In the genomic region with DNA sequence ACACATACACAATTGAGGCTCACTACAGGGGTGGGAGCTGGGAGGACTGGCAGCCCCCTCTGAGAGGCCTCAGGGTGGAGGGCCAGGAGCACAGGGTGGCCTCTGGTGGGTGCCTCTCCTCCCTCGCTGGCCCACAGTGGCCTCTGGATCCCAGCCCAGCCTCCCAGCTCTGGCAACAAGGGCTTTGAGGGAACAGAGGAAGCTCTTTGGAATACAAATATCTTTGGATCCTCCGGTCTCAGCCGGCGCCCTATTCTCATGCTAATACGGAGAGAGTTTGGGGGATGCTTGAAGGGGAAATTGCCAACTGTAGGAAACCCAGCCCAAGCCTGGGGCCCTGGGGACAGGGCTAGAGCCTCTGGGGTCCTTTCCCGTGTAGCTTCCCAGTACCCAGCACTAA, we compare ENCODE assay signal across 22 cellular contexts. TPM values are rescaled to one million over a fixed set of nuclear protein-coding genes. Genes with fewer than 3 reads are reported as not detected.
DNase-seq lines count a peak whose midpoint lies in the region; ATAC-seq, FAIRE-seq and TF ChIP-seq lines count a peak whose summit lies in the region.
"Had no signal": no experiment of that assay in that cellular context is flagged by ENCODE, and none has a peak within 500 bp of the region (broad histone marks: within the 10 kb centered on the region; RNA-seq: fewer than 3 reads in every experiment).

No MANE protein-coding gene starts in this region.

- H3K36me3 ChIP-seq in iPS-18a (ENCODE audit: control insufficient read depth, low read depth, low read length) = no peaks in the 10 kb centered on the region
- H3K36me3 ChIP-seq in HepG2 (replicated peaks in 1 of 2; ENCODE audit: control insufficient read depth in 1 of 2, insufficient read depth in 2 of 2, low read length in 2 of 2) = no peaks in the 10 kb centered on the region
- H3K36me3 ChIP-seq: BE2C, sigmoid colon, suprapubic skin, vagina had no signal

- TF ChIP-seq CTCF in HepG2 (CRISPR knock-in tag; IDR thresholded peaks at IDR 0.05) = no peak

- no peak for TF ChIP-seq POLR2A in HepG2 (IDR thresholded peaks at IDR 0.05; ENCODE audit: insufficient read depth in 1 of 2, low read depth in 2 of 2, low read length in 2 of 2)

- no peak overlapping the region for H3K4me2 ChIP-seq in HepG2 (ENCODE audit: low read depth, low read length)
- H3K4me2 ChIP-seq: SK-N-SH had no signal

- no peaks in the 10 kb centered on the region for H3K9me3 ChIP-seq in iPS-18a (ENCODE audit: control insufficient read depth, low read depth, low read length)
- no peaks in the 10 kb centered on the region for H3K9me3 ChIP-seq in HepG2 (ENCODE audit: low read length)
- H3K9me3 ChIP-seq: BE2C, Caco-2, sigmoid colon, SK-N-SH, suprapubic skin, vagina had no signal

- H3K79me2 ChIP-seq in HepG2 (ENCODE audit: insufficient read depth, low read length) = no peaks in the 10 kb centered on the region

- POLR2A ChIA-PET in HepG2 (lab: Yijun Ruan, JAX) = no interaction called here

- ATAC-seq in HG02885 (IDR thresholded peaks at IDR 0.05; ENCODE audit: poor library complexity, unreplicated experiment) (no peak), HepG2 (no peak)
- ATAC-seq: HCT116 had no signal

- H3K9ac ChIP-seq in iPS-18a (ENCODE audit: low read length) (no peak overlapping the region), HepG2 (ENCODE audit: insufficient read depth, low read depth, low read length) (no peak overlapping the region)
- H3K9ac ChIP-seq: SK-N-SH had no signal

- FAIRE-seq in HepG2 (lab: Jason Lieb, UNC) = no peak

- intact Hi-C loops in posterior cingulate gyrus (cut with DNase I) = no loop called here
- intact Hi-C loops in HepG2 (cut with micrococcal nuclease; ENCODE audit: unreplicated experiment) = no loop called here

- CTCF ChIA-PET in HepG2 (lab: Yijun Ruan, JAX; ENCODE audit: low intra/inter-chr PET ratio, low total read pairs) = no interaction called here

- 4% methylated on average over 5 of the region's 6 CpGs for WGBS in HepG2 (ENCODE audit: low lambda C conversion rate)

- no peak for TF ChIP-seq RAD21 in HepG2 (CRISPR knock-in tag; IDR thresholded peaks at IDR 0.05)

- in situ Hi-C loops in HepG2 (cut with HindIII; ENCODE audit: extremely low pct_ligation_motif_present, low pct_unique_long_range_greater_than_20kb) = no loop called here

- H3K27ac ChIP-seq in iPS-18a (ENCODE audit: low read length) (no peak overlapping the region), HepG2 (ENCODE audit: extremely low read length, insufficient read depth, low read length) (no peak overlapping the region)
- H3K27ac ChIP-seq: sigmoid colon, suprapubic skin, vagina had no signal

- H4K20me1 ChIP-seq in HepG2 (ENCODE audit: insufficient read depth, low read length) = no peaks in the 10 kb centered on the region

- no TSS peak for BruUV-seq in HepG2 (replicated peaks; lab: Mats Ljungman, UMichigan)

- TF ChIP-seq EP300 in HepG2 (IDR thresholded peaks at IDR 0.05; ENCODE audit: low read depth in 2 of 2, low read length in 2 of 2) (no peak), HepG2 (CRISPR knock-in tag; IDR thresholded peaks at IDR 0.05; ENCODE audit: borderline replicate concordance) (no peak)

- peak; percentile 20 for DNase-seq in NCI-H2227 treated with DMSO at 0.1 percent for 48 hours (lab: John Stamatoyannopoulos, UW)
- no peak for DNase-seq in NCI-H2227 (lab: John Stamatoyannopoulos, UW; ENCODE audit: unreplicated experiment)
- DNase-seq in cerebellar cortex (ENCODE audit: low spot score) = peak; percentile 22
- peak in 9 of 10 donors; percentile 43 to 91 (median 60) for DNase-seq in posterior cingulate gyrus
- DNase-seq in cortex of kidney (lab: John Stamatoyannopoulos, UW) = no peak
- DNase-seq in HepG2 (ENCODE audit: low spot score) = no peak
- DNase-seq: 8988T; activated CD4-positive, alpha-beta T cell treated with anti-CD3 and anti-CD28 coated beads, Interleukin-2, amount 50 U/mL, for 4 hours; BE2C; Caco-2; central memory CD4-positive, alpha-beta T cell; DND-41; foreskin melanocyte; immature natural killer cell; NCI-H1694 treated with DMSO at 0.1 percent for 48 hours; sigmoid colon; SK-N-SH had no signal

- H3K4me1 ChIP-seq in iPS-18a (ENCODE audit: control insufficient read depth, low read depth, low read length) (peaks cover 27% of the 10 kb centered on the region), HepG2 (ENCODE audit: insufficient read depth, low read length) (peaks cover 33% of the 10 kb centered on the region)
- H3K4me1 ChIP-seq: BE2C, Caco-2, sigmoid colon had no signal

- H2AFZ ChIP-seq in HepG2 (ENCODE audit: low read length) = no peak overlapping the region

- H3K4me3 ChIP-seq in iPS-18a (ENCODE audit: low read length) = peak overlapping the region; percentile 31
- no peak overlapping the region for H3K4me3 ChIP-seq in HepG2 (replicated peaks in 1 of 3; ENCODE audit: insufficient read depth in 1 of 3, low read depth in 2 of 3, low read length in 3 of 3)
- H3K4me3 ChIP-seq: sigmoid colon, suprapubic skin, vagina had no signal

- H3K27me3 ChIP-seq in iPS-18a (ENCODE audit: control insufficient read depth, insufficient read depth, low read length) (no peaks in the 10 kb centered on the region), HepG2 (ENCODE audit: control insufficient read depth in 1 of 2, insufficient read depth in 2 of 2, low read length in 2 of 2) (peaks cover 1 to 12% of the 10 kb centered on the region in 2 experiments; a peak in 1 of 5 replicates)
- H3K27me3 ChIP-seq: BE2C, sigmoid colon, suprapubic skin, vagina had no signal

TF ChIP-seq in HepG2, 621 proteins besides CTCF, POLR2A, EP300 and RAD21:
- TF ChIP-seq YEATS4 (CRISPR knock-in tag; IDR thresholded peaks at IDR 0.05; ENCODE audit: borderline replicate concordance) (no peak), ZNF546 (CRISPR knock-in tag; conservative IDR thresholded peaks at IDR 0.05) (no peak), ZFX (CRISPR knock-in tag; IDR thresholded peaks at IDR 0.05; ENCODE audit: low read depth) (no peak), POLR2AphosphoS5 (IDR thresholded peaks at IDR 0.05; ENCODE audit: low read depth, low read length) (no peak)

RNA-seq across cellular contexts. Expression of a gene that starts 33.4 kb away (rescaled TPM):
- not detected in 2 replicates for total RNA-seq in HepG2 (2016; rRNA removed; fragmentation: Illumina TruSeq; extraction: Trizol)
- not detected in 2 replicates for total RNA-seq in HepG2 (2016; cell fraction: cytosol; rRNA removed; fragmentation: Illumina TruSeq; extraction: Trizol; ENCODE audit: low read depth)
- total RNA-seq in HepG2 (2016; cell fraction: insoluble cytoplasmic fraction; rRNA removed; fragmentation: Illumina TruSeq; extraction: Trizol) = not detected in 2 replicates
- not detected in 2 replicates for total RNA-seq in HepG2 (2016; cell fraction: membrane; rRNA removed; fragmentation: Illumina TruSeq; extraction: Trizol)
- total RNA-seq in HepG2 (2016; cell fraction: nucleus; rRNA removed; fragmentation: Illumina TruSeq; extraction: Trizol) = not detected in 2 replicates
- not detected in 2 replicates for polyA plus RNA-seq in HepG2 (2011; rRNA removed)
- not detected in 2 replicates for polyA plus RNA-seq in HepG2 (2011; cell fraction: cytosol; rRNA removed)
- not detected in 2 replicates for polyA plus RNA-seq in HepG2 (2011; cell fraction: nucleus; rRNA removed)
- polyA plus RNA-seq in HepG2 (2012) = not detected in 2 replicates
- polyA plus RNA-seq in HepG2 (2016; cell fraction: cytosol; fragmentation: Illumina TruSeq; extraction: Trizol; ENCODE audit: low read depth) = not detected in 2 replicates
- polyA plus RNA-seq in HepG2 (2016; cell fraction: insoluble cytoplasmic fraction; fragmentation: Illumina TruSeq; extraction: Trizol; ENCODE audit: low read depth) = not detected in 2 replicates
- not detected in 2 replicates for polyA plus RNA-seq in HepG2 (2016; cell fraction: membrane; fragmentation: Illumina TruSeq; extraction: Trizol; ENCODE audit: low read depth)
- polyA plus RNA-seq in HepG2 (2016; cell fraction: nucleus; fragmentation: Illumina TruSeq; extraction: Trizol; ENCODE audit: insufficient read depth, low read depth) = not detected in 2 replicates
- not detected in 2 replicates for polyA minus RNA-seq in HepG2 (2011; rRNA and poly(A)+ RNA removed; ENCODE audit: low replicate concordance)
- not detected in 2 replicates for polyA minus RNA-seq in HepG2 (2011; cell fraction: cytosol; rRNA and poly(A)+ RNA removed)
- polyA minus RNA-seq in HepG2 (2011; cell fraction: nucleus; rRNA and poly(A)+ RNA removed) = not detected in 2 replicates
- polyA plus RNA-seq: immature natural killer cell had no signal

Comparison
In these comparisons a context has a peak if more than half of its experiments do, and no peak if none do; other contexts are left out.
1. DNase-seq: peak in NCI-H2227 treated with DMSO at 0.1 percent for 48 hours (single experiment), cerebellar cortex (single experiment) and posterior cingulate gyrus (9 of 10); none in NCI-H2227 (single experiment), cortex of kidney (single experiment) and HepG2 (single experiment).